9 cellular contexts compared by ENCODE assay signal in genomic region chrX:40151211-40152172, GRCh38. TPM values are rescaled to one million over a fixed set of nuclear protein-coding genes. Genes with fewer than 3 reads are reported as not detected.
DNase-seq lines count a peak whose midpoint lies in the region; ATAC-seq and TF ChIP-seq lines count a peak whose summit lies in the region.
"Had no signal": no experiment of that assay in that cellular context is flagged by ENCODE, and none has a peak within 500 bp of the region (broad histone marks: within the 10 kb centered on the region; RNA-seq: fewer than 3 reads in every experiment).

No MANE protein-coding gene starts in this region.

- H3K27me3 Mint-ChIP-seq in GM23338 (ENCODE audit: insufficient read depth, low read depth, poor library complexity) (peaks cover 63% of the 10 kb centered on the region), WTC11 (ENCODE audit: low read depth) (peaks cover 52% of the 10 kb centered on the region)

- no peaks in the 10 kb centered on the region for H3K36me3 ChIP-seq in GM23338 (ENCODE audit: insufficient read depth)
- no peaks in the 10 kb centered on the region for H3K36me3 ChIP-seq in mucosa of descending colon (ENCODE audit: low read depth)

- H3K36me3 Mint-ChIP-seq in GM23338 (ENCODE audit: low read depth) = no peaks in the 10 kb centered on the region
- H3K36me3 Mint-ChIP-seq in WTC11 = no peaks in the 10 kb centered on the region; the same call in 1 of the 2 replicates

- peaks cover 33% of the 10 kb centered on the region for H3K4me1 Mint-ChIP-seq in GM23338
- H3K4me1 Mint-ChIP-seq in WTC11 = peaks cover 37% of the 10 kb centered on the region

- TF ChIP-seq CTCF in GM23338 (conservative IDR thresholded peaks at IDR 0.05; ENCODE audit: low read depth in 2 of 2) = no peak
- no peak for TF ChIP-seq CTCF in WTC11 (IDR thresholded peaks at IDR 0.05)
- no peak for TF ChIP-seq CTCF in mucosa of descending colon (IDR thresholded peaks at IDR 0.05)

- H3K4me1 ChIP-seq in GM23338 (ENCODE audit: insufficient read depth) (peaks cover 30% of the 10 kb centered on the region), mucosa of descending colon (ENCODE audit: low read depth) (peaks cover 6% of the 10 kb centered on the region)

- peaks cover 70% of the 10 kb centered on the region for H3K27me3 ChIP-seq in GM23338 (ENCODE audit: insufficient read depth)

- no peaks in the 10 kb centered on the region for H3K9me2 ChIP-seq in GM23338 (ENCODE audit: insufficient read depth)

- CTCF ChIA-PET in WTC11 (lab: Charles Lee) = interaction anchor here (0.6 to 1.4 kb wide), 3 partner anchors 72 to 143 kb away, joined by 3 to 4 read pairs (median 3); no protein-coding TSS in a partner anchor

- H3K9me3 ChIP-seq in mucosa of descending colon = no peaks in the 10 kb centered on the region

- DNase-seq in AG08396 (ENCODE audit: low spot score) (peak; percentile 24), GM23338 (ENCODE audit: low spot score) (peak; percentile 28), WTC11 (ENCODE audit: low spot score) (peak; percentile 19), mucosa of descending colon (peak in 2 of 3 donors; percentile 22 to 38), Kasumi-1 (lab: John Stamatoyannopoulos, UW) (no peak), nucleus accumbens (lab: John Stamatoyannopoulos, UW) (no peak)
- DNase-seq: NCI-H774 had no signal

- H3F3A ChIP-seq in GM23338 (replicated peaks; ENCODE audit: low read depth) = no peaks in the 10 kb centered on the region

- H3K4me3 ChIP-seq in GM23338 = peak overlapping the region; percentile 64
- no peak overlapping the region for H3K4me3 ChIP-seq in mucosa of descending colon

- ATAC-seq in GM23338 = no peak
- no peak for ATAC-seq in WTC11
- ATAC-seq in mucosa of descending colon = no peak
- no peak for ATAC-seq in HG02763 (IDR thresholded peaks at IDR 0.05; ENCODE audit: unreplicated experiment)
- no peak for ATAC-seq in GM19455 (IDR thresholded peaks at IDR 0.05; ENCODE audit: unreplicated experiment)

- peak overlapping the region; percentile 82 for H3K4me2 ChIP-seq in GM23338

- H4K20me1 ChIP-seq in GM23338 (replicated peaks; ENCODE audit: insufficient read depth) = no peaks in the 10 kb centered on the region

- POLR2A ChIA-PET in WTC11 (lab: Charles Lee) = interaction anchor here (0.6 to 1.9 kb wide), 6 partner anchors 10 to 63 kb away, joined by 3 to 7 read pairs (median 4); no protein-coding TSS in a partner anchor

- no peaks in the 10 kb centered on the region for H3K9me3 Mint-ChIP-seq in GM23338
- no peaks in the 10 kb centered on the region for H3K9me3 Mint-ChIP-seq in WTC11

- H2AFZ ChIP-seq in GM23338 = no peak overlapping the region

- intact Hi-C loops in mucosa of descending colon (cut with DNase I, micrococcal nuclease) = loop anchor here in 1 of 2 donors (10.0 kb wide), 1 partner anchor 57 kb away; the partner anchor contains the start of gene BCOR

- peaks cover 5% of the 10 kb centered on the region; the same call in 1 of the 2 replicates for H3K79me2 ChIP-seq in GM23338 (replicated peaks; ENCODE audit: insufficient read depth)

- peak overlapping the region; percentile 65 for H3K4me3 Mint-ChIP-seq in GM23338
- peak overlapping the region; percentile 61 for H3K4me3 Mint-ChIP-seq in WTC11

- H3K27ac ChIP-seq in GM23338 (ENCODE audit: low read depth) = no peak overlapping the region

- H3K27ac Mint-ChIP-seq in GM23338 (no peak overlapping the region), WTC11 (no peak overlapping the region)

TF ChIP-seq in GM23338, 12 proteins besides CTCF, POLR2A, EP300 and RAD21 (continues in another document):
- TF ChIP-seq EZH2 (IDR thresholded peaks at IDR 0.05; ENCODE audit: low read depth, unreplicated experiment) (peak; percentile 10), ETS1 (IDR thresholded peaks at IDR 0.05) (no peak), CREB1 (CRISPR knock-in tag; IDR thresholded peaks at IDR 0.05; ENCODE audit: low read depth) (no peak), NANOG (IDR thresholded peaks at IDR 0.05; ENCODE audit: borderline replicate concordance) (no peak)

TF ChIP-seq in WTC11, 78 proteins besides CTCF, POLR2A, EP300 and RAD21:
- no peak for TF ChIP-seq ATF1 (CRISPR knock-in tag; IDR thresholded peaks at IDR 0.05)
- TF ChIP-seq EMX1 (CRISPR knock-in tag; IDR thresholded peaks at IDR 0.05) = no peak
- no peak for TF ChIP-seq USF1 (CRISPR knock-in tag; IDR thresholded peaks at IDR 0.05)
- TF ChIP-seq MXD4 (CRISPR knock-in tag; IDR thresholded peaks at IDR 0.05; ENCODE audit: borderline replicate concordance) = no peak
- no peak for TF ChIP-seq ZNF138 (CRISPR knock-in tag; conservative IDR thresholded peaks at IDR 0.05)
- TF ChIP-seq PRRX2 (CRISPR knock-in tag; IDR thresholded peaks at IDR 0.05) = no peak
- no peak for TF ChIP-seq FOXJ3 (CRISPR knock-in tag; IDR thresholded peaks at IDR 0.05; ENCODE audit: borderline replicate concordance)
- TF ChIP-seq ZBTB21 (CRISPR knock-in tag; IDR thresholded peaks at IDR 0.05; ENCODE audit: borderline replicate concordance) = no peak
- no peak for TF ChIP-seq OVOL2 (CRISPR knock-in tag; IDR thresholded peaks at IDR 0.05; ENCODE audit: borderline replicate concordance)
- TF ChIP-seq NFE2L1 (CRISPR knock-in tag; IDR thresholded peaks at IDR 0.05) = no peak
- no peak for TF ChIP-seq NR1H2 (CRISPR knock-in tag; IDR thresholded peaks at IDR 0.05)
- TF ChIP-seq ARID4B (CRISPR knock-in tag; IDR thresholded peaks at IDR 0.05; ENCODE audit: borderline replicate concordance) = no peak
- TF ChIP-seq IRF2 (CRISPR knock-in tag; IDR thresholded peaks at IDR 0.05; ENCODE audit: borderline replicate concordance, low read depth) = no peak
- TF ChIP-seq NR2C2 (CRISPR knock-in tag; IDR thresholded peaks at IDR 0.05) = no peak
- TF ChIP-seq, protein P1, sequence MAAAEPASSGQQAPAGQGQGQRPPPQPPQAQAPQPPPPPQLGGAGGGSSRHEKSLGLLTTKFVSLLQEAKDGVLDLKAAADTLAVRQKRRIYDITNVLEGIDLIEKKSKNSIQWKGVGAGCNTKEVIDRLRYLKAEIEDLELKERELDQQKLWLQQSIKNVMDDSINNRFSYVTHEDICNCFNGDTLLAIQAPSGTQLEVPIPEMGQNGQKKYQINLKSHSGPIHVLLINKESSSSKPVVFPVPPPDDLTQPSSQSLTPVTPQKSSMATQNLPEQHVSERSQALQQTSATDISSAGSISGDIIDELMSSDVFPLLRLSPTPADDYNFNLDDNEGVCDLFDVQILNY (CRISPR knock-in tag; IDR thresholded peaks at IDR 0.05) = no peak
- TF ChIP-seq ZNF416 (CRISPR knock-in tag; IDR thresholded peaks at IDR 0.05) = no peak

RNA-seq across cellular contexts. Expression of gene BCOR, which starts 53.7 kb away (rescaled TPM):
- total RNA-seq in GM23338 (2014; rRNA removed; shearing (Covaris generic)) = 60.8 TPM in 2 replicates
- 25.5 and 25.8 TPM in 2 replicates for polyA plus RNA-seq in GM23338 (2016; fragmentation: Nextera tagmentation; extraction: Ambion mirVana)
- total RNA-seq in WTC11 (2021) = 41.1 to 44.5 TPM (median 43.1 TPM) in 3 replicates
- total RNA-seq in mucosa of descending colon = 10 to 100 TPM; 18.7 to 26.3 (median 23.6) TPM

Comparison
In these comparisons a context has a peak if more than half of its experiments do, and no peak if none do; other contexts are left out.
1. DNase-seq: peak in AG08396 (single experiment), GM23338 (single experiment), WTC11 (single experiment) and mucosa of descending colon (2 of 3); none in Kasumi-1 (0 of 2) and nucleus accumbens (0 of 56).